Comparison of ENCODE assay signal across 2 cellular contexts in the genomic region with DNA sequence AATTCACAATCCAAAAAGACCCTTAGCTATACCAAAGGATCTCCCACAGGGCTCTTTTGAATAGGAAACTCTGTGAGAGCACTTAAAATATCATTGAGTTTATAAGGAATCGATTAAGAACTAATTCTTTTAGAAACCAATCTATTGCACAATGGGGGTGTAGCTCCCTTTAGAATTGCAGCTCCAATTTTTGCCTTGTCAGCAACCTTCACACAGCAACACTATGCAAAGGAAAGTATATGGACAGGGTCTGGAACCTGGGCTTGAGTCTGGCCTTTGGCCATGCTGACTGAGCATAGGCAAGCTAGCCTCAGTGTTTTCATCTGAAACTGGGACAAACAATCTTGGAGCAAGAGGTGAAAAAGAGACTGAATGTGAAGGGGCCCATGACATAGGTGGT.
A peak's percentile ranks its signal among the peaks of the same experiment; 100 is the strongest.
TF ChIP-seq lines count a peak whose summit lies in the region.

No MANE protein-coding gene starts in this region.

TF ChIP-seq in A549, 52 proteins besides CTCF, POLR2A, EP300 and RAD21 (continued from another document):
- no peak for TF ChIP-seq CHD2 (IDR thresholded peaks at IDR 0.05; ENCODE audit: low read length, partially characterized antibody)

TF ChIP-seq in K562, 482 proteins besides CTCF, POLR2A, EP300 and RAD21:
- TF ChIP-seq RBM17 (IDR thresholded peaks at IDR 0.05; ENCODE audit: borderline replicate concordance, low read depth, low read length) (no peak), PHTF2 (CRISPR knock-in tag; IDR thresholded peaks at IDR 0.05) (no peak), FOXM1 (IDR thresholded peaks at IDR 0.05; ENCODE audit: low read depth) (no peak), FOXM1 (CRISPR knock-in tag; IDR thresholded peaks at IDR 0.05; ENCODE audit: low read depth) (no peak), MAFG (tag; conservative IDR thresholded peaks at IDR 0.05) (peak; percentile 72), IFI16 (CRISPR knock-in tag; IDR thresholded peaks at IDR 0.05) (no peak), ZNF316 (IDR thresholded peaks at IDR 0.05) (peak; percentile 73), C11orf30 (IDR thresholded peaks at IDR 0.05; ENCODE audit: low read depth) (peak; percentile 60; the same call in 1 of the 2 replicates), ZNF583 (CRISPR knock-in tag; IDR thresholded peaks at IDR 0.05) (no peak), MCM2 (IDR thresholded peaks at IDR 0.05; ENCODE audit: low read depth) (no peak), MAFK (IDR thresholded peaks at IDR 0.05; ENCODE audit: low read length) (peak; percentile 81), MAFF (IDR thresholded peaks at IDR 0.05; ENCODE audit: low read length) (peak; percentile 78), ZNF217 (CRISPR knock-in tag; IDR thresholded peaks at IDR 0.05) (no peak), ZNF830 (CRISPR knock-in tag; IDR thresholded peaks at IDR 0.05) (no peak), ATF7 (IDR thresholded peaks at IDR 0.05) (no peak)
- TF ChIP-seq, protein P1, sequence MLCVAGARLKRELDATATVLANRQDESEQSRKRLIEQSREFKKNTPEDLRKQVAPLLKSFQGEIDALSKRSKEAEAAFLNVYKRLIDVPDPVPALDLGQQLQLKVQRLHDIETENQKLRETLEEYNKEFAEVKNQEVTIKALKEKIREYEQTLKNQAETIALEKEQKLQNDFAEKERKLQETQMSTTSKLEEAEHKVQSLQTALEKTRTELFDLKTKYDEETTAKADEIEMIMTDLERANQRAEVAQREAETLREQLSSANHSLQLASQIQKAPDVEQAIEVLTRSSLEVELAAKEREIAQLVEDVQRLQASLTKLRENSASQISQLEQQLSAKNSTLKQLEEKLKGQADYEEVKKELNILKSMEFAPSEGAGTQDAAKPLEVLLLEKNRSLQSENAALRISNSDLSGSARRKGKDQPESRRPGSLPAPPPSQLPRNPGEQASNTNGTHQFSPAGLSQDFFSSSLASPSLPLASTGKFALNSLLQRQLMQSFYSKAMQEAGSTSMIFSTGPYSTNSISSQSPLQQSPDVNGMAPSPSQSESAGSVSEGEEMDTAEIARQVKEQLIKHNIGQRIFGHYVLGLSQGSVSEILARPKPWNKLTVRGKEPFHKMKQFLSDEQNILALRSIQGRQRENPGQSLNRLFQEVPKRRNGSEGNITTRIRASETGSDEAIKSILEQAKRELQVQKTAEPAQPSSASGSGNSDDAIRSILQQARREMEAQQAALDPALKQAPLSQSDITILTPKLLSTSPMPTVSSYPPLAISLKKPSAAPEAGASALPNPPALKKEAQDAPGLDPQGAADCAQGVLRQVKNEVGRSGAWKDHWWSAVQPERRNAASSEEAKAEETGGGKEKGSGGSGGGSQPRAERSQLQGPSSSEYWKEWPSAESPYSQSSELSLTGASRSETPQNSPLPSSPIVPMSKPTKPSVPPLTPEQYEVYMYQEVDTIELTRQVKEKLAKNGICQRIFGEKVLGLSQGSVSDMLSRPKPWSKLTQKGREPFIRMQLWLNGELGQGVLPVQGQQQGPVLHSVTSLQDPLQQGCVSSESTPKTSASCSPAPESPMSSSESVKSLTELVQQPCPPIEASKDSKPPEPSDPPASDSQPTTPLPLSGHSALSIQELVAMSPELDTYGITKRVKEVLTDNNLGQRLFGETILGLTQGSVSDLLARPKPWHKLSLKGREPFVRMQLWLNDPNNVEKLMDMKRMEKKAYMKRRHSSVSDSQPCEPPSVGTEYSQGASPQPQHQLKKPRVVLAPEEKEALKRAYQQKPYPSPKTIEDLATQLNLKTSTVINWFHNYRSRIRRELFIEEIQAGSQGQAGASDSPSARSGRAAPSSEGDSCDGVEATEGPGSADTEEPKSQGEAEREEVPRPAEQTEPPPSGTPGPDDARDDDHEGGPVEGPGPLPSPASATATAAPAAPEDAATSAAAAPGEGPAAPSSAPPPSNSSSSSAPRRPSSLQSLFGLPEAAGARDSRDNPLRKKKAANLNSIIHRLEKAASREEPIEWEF (CRISPR knock-in tag; IDR thresholded peaks at IDR 0.05), result no peak
- TF ChIP-seq, protein P2, sequence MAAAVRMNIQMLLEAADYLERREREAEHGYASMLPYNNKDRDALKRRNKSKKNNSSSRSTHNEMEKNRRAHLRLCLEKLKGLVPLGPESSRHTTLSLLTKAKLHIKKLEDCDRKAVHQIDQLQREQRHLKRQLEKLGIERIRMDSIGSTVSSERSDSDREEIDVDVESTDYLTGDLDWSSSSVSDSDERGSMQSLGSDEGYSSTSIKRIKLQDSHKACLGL (CRISPR knock-in tag; IDR thresholded peaks at IDR 0.05; ENCODE audit: borderline replicate concordance, poor library complexity, severe bottlenecking), result no peak
- TF ChIP-seq, protein P3, sequence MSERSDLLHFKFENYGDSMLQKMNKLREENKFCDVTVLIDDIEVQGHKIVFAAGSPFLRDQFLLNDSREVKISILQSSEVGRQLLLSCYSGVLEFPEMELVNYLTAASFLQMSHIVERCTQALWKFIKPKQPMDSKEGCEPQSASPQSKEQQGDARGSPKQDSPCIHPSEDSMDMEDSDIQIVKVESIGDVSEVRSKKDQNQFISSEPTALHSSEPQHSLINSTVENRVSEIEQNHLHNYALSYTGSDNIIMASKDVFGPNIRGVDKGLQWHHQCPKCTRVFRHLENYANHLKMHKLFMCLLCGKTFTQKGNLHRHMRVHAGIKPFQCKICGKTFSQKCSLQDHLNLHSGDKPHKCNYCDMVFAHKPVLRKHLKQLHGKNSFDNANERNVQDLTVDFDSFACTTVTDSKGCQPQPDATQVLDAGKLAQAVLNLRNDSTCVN (CRISPR knock-in tag; IDR thresholded peaks at IDR 0.05), result no peak
- TF ChIP-seq, protein P4, sequence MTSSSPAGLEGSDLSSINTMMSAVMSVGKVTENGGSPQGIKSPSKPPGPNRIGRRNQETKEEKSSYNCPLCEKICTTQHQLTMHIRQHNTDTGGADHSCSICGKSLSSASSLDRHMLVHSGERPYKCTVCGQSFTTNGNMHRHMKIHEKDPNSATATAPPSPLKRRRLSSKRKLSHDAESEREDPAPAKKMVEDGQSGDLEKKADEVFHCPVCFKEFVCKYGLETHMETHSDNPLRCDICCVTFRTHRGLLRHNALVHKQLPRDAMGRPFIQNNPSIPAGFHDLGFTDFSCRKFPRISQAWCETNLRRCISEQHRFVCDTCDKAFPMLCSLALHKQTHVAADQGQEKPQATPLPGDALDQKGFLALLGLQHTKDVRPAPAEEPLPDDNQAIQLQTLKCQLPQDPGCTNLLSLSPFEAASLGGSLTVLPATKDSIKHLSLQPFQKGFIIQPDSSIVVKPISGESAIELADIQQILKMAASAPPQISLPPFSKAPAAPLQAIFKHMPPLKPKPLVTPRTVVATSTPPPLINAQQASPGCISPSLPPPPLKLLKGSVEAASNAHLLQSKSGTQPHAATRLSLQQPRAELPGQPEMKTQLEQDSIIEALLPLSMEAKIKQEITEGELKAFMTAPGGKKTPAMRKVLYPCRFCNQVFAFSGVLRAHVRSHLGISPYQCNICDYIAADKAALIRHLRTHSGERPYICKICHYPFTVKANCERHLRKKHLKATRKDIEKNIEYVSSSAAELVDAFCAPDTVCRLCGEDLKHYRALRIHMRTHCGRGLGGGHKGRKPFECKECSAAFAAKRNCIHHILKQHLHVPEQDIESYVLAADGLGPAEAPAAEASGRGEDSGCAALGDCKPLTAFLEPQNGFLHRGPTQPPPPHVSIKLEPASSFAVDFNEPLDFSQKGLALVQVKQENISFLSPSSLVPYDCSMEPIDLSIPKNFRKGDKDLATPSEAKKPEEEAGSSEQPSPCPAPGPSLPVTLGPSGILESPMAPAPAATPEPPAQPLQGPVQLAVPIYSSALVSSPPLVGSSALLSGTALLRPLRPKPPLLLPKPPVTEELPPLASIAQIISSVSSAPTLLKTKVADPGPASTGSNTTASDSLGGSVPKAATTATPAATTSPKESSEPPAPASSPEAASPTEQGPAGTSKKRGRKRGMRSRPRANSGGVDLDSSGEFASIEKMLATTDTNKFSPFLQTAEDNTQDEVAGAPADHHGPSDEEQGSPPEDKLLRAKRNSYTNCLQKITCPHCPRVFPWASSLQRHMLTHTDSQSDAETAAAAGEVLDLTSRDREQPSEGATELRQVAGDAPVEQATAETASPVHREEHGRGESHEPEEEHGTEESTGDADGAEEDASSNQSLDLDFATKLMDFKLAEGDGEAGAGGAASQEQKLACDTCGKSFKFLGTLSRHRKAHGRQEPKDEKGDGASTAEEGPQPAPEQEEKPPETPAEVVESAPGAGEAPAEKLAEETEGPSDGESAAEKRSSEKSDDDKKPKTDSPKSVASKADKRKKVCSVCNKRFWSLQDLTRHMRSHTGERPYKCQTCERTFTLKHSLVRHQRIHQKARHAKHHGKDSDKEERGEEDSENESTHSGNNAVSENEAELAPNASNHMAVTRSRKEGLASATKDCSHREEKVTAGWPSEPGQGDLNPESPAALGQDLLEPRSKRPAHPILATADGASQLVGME (CRISPR knock-in tag; IDR thresholded peaks at IDR 0.05), result no peak
- TF ChIP-seq, protein P5, sequence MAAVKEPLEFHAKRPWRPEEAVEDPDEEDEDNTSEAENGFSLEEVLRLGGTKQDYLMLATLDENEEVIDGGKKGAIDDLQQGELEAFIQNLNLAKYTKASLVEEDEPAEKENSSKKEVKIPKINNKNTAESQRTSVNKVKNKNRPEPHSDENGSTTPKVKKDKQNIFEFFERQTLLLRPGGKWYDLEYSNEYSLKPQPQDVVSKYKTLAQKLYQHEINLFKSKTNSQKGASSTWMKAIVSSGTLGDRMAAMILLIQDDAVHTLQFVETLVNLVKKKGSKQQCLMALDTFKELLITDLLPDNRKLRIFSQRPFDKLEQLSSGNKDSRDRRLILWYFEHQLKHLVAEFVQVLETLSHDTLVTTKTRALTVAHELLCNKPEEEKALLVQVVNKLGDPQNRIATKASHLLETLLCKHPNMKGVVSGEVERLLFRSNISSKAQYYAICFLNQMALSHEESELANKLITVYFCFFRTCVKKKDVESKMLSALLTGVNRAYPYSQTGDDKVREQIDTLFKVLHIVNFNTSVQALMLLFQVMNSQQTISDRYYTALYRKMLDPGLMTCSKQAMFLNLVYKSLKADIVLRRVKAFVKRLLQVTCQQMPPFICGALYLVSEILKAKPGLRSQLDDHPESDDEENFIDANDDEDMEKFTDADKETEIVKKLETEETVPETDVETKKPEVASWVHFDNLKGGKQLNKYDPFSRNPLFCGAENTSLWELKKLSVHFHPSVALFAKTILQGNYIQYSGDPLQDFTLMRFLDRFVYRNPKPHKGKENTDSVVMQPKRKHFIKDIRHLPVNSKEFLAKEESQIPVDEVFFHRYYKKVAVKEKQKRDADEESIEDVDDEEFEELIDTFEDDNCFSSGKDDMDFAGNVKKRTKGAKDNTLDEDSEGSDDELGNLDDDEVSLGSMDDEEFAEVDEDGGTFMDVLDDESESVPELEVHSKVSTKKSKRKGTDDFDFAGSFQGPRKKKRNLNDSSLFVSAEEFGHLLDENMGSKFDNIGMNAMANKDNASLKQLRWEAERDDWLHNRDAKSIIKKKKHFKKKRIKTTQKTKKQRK (IDR thresholded peaks at IDR 0.05; ENCODE audit: borderline replicate concordance, low read depth, low read length), result no peak
